33 cellular contexts compared by ENCODE assay signal in the genomic region with DNA sequence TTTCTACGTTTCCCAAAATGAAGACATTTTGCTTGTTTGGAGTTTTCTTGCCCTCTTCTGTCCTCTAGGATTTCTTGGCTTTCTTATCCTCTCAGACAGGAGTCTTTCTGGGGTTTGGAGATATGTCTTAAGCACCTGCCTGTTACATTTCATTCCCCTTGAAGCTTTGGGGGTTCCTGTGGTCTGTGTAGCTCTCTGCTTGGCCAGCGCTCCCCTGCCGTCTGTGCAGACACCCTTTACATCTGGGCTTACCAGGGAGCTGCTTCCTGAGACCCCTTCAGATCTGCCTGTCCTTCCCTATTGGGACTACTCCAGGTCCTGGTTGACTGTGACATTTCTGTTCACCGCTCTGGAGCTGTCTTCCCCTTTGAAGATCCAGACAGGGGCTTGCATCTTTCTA.
"Had no signal": no experiment of that assay in that cellular context is flagged by ENCODE, and none has a peak within 500 bp of the region (broad histone marks: within the 10 kb centered on the region; RNA-seq: fewer than 3 reads in every experiment).

No MANE protein-coding gene starts in this region.

- ATAC-seq: activated CD8-positive, alpha-beta T cell treated with anti-CD3 and anti-CD28 coated beads for 36 hours; activated naive CD4-positive, alpha-beta T cell treated with anti-CD3 and anti-CD28 coated beads, Interleukin-2, amount 50 U/mL, for 72 hours; activated T-cell treated with anti-CD3 and anti-CD28 coated beads, Interleukin-2, amount 50 U/mL, for 4 hours; activated T-cell treated with anti-CD3 and anti-CD28 coated beads, Interleukin-2, amount 50 U/mL, for 72 hours; activated T-helper 17 cell treated with anti-CD3 and anti-CD28 coated beads, Interleukin-2, amount 50 U/mL, for 72 hours; body of pancreas had no signal

- H3K9me3 Mint-ChIP-seq: activated B cell treated with CpG ODN at 0.5 μM for 24 hours; activated CD4-positive, alpha-beta memory T cell treated with anti-CD3 and anti-CD28 coated beads for 36 hours; activated CD4-positive, alpha-beta T cell treated with anti-CD3 and anti-CD28 coated beads, Interleukin-2, amount 10 ng/mL, durations not matched to agents 24 days and 14 days; activated CD8-positive, alpha-beta T cell treated with anti-CD3 and anti-CD28 coated beads for 36 hours; activated naive CD4-positive, alpha-beta T cell treated with anti-CD3 and anti-CD28 coated beads for 36 hours; activated naive CD4-positive, alpha-beta T cell treated with anti-CD3 and anti-CD28 coated beads, Interleukin-2, amount 50 U/mL, for 72 hours; activated naive CD8-positive, alpha-beta T cell treated with anti-CD3 and anti-CD28 coated beads for 36 hours; activated T-cell treated with anti-CD3 and anti-CD28 coated beads, Interleukin-2, amount 50 U/mL, for 4 hours; activated T-cell treated with anti-CD3 and anti-CD28 coated beads, Interleukin-2, amount 50 U/mL, for 72 hours; activated T-helper 1 cell treated with anti-CD3 and anti-CD28 coated beads, Interleukin-12 subunit alpha, Interleukin-12 subunit beta, Interleukin-2, Interleukin-4 antibody, amounts not matched to agents 30 ng/mL and 10 ng/mL and 1 ng/mL, durations not matched to agents 14 hours and 24 hours and 36 hours; activated T-helper 17 cell treated with anti-CD3 and anti-CD28 coated beads, Interleukin-2, amount 50 U/mL, for 72 hours; T-helper 1 cell treated with Interleukin-12 subunit alpha and Interleukin-12 subunit beta and Interleukin-4 antibody, amounts not matched to agents 30 μg/mL and 1 μg/mL, for 36 hours; T-helper 2 cell treated with Interferon-gamma antibody and Interleukin-4, amounts not matched to agents 5 μg/mL and 100 μg/mL, for 36 hours had no signal

- H3K27me3 ChIP-seq: adrenal gland, body of pancreas had no signal

- H3K4me3 ChIP-seq: adrenal gland, body of pancreas, breast epithelium had no signal

- DNase-seq: activated B cell treated with CpG ODN at 0.5 μM for 24 hours; activated CD4-positive, alpha-beta memory T cell treated with anti-CD3 and anti-CD28 coated beads for 36 hours; activated CD4-positive, alpha-beta T cell treated with anti-CD3 and anti-CD28 coated beads for 4 hours; activated CD4-positive, alpha-beta T cell treated with anti-CD3 and anti-CD28 coated beads, Interleukin-2, amount 10 ng/mL, durations not matched to agents 24 days and 14 days; activated CD4-positive, alpha-beta T cell treated with anti-CD3 and anti-CD28 coated beads, Interleukin-2, amount 50 U/mL, for 1 hour; activated CD4-positive, alpha-beta T cell treated with anti-CD3 and anti-CD28 coated beads, Interleukin-2, amount 50 U/mL, for 4 hours; activated CD4-positive, CD25-positive, alpha-beta regulatory T cell treated with anti-CD3 and anti-CD28 coated beads, Interleukin-2, amount 50 U/mL, for 72 hours; activated CD8-positive, alpha-beta memory T cell treated with anti-CD3 and anti-CD28 coated beads, Interleukin-2, amount 50 U/mL, for 4 hours; activated CD8-positive, alpha-beta T cell treated with anti-CD3 and anti-CD28 coated beads for 36 hours; activated effector memory CD4-positive, alpha-beta T cell treated with anti-CD3 and anti-CD28 coated beads, Interleukin-2, amount 50 U/mL, for 16 hours; activated gamma-delta T cell treated with Interleukin-2 at 50 U/mL for 16 hours; activated naive CD4-positive, alpha-beta T cell; activated naive CD4-positive, alpha-beta T cell treated with anti-CD3 and anti-CD28 coated beads for 36 hours; activated naive CD4-positive, alpha-beta T cell treated with anti-CD3 and anti-CD28 coated beads, Interleukin-2, amount 50 U/mL, for 16 hours; activated naive CD8-positive, alpha-beta T cell treated with anti-CD3 and anti-CD28 coated beads for 36 hours; activated T-cell treated with anti-CD3 and anti-CD28 coated beads for 4 hours; activated T-cell treated with anti-CD3 and anti-CD28 coated beads, Interleukin-2, amount 50 U/mL, for 1 hour; activated T-cell treated with anti-CD3 and anti-CD28 coated beads, Interleukin-2, amount 50 U/mL, for 4 hours; activated T-cell treated with anti-CD3 and anti-CD28 coated beads, Interleukin-2, amount 50 U/mL, for 72 hours; amniotic stem cell; brain microvascular endothelial cell; central memory CD4-positive, alpha-beta T cell; T-helper 2 cell; T-helper 9 cell had no signal

- H3K9me3 ChIP-seq: adrenal gland, body of pancreas, breast epithelium had no signal

- H3K4me3 Mint-ChIP-seq: activated B cell treated with CpG ODN at 0.5 μM for 24 hours; activated CD4-positive, alpha-beta memory T cell treated with anti-CD3 and anti-CD28 coated beads for 36 hours; activated CD4-positive, alpha-beta T cell treated with anti-CD3 and anti-CD28 coated beads, Interleukin-2, amount 10 ng/mL, durations not matched to agents 24 days and 14 days; activated CD8-positive, alpha-beta T cell treated with anti-CD3 and anti-CD28 coated beads for 36 hours; activated naive CD4-positive, alpha-beta T cell treated with anti-CD3 and anti-CD28 coated beads for 36 hours; activated naive CD8-positive, alpha-beta T cell treated with anti-CD3 and anti-CD28 coated beads for 36 hours; activated T-cell treated with anti-CD3 and anti-CD28 coated beads, Interleukin-2, amount 50 U/mL, for 4 hours; activated T-cell treated with anti-CD3 and anti-CD28 coated beads, Interleukin-2, amount 50 U/mL, for 72 hours; activated T-helper 1 cell treated with anti-CD3 and anti-CD28 coated beads, Interleukin-12 subunit alpha, Interleukin-12 subunit beta, Interleukin-2, Interleukin-4 antibody, amounts not matched to agents 30 ng/mL and 10 ng/mL and 1 ng/mL, durations not matched to agents 14 hours and 24 hours and 36 hours; activated T-helper 17 cell treated with anti-CD3 and anti-CD28 coated beads, Interleukin-2, amount 50 U/mL, for 72 hours; T-helper 1 cell treated with Interleukin-12 subunit alpha and Interleukin-12 subunit beta and Interleukin-4 antibody, amounts not matched to agents 30 μg/mL and 1 μg/mL, for 36 hours; T-helper 2 cell treated with Interferon-gamma antibody and Interleukin-4, amounts not matched to agents 5 μg/mL and 100 μg/mL, for 36 hours had no signal

- H3K27ac Mint-ChIP-seq: activated B cell treated with CpG ODN at 0.5 μM for 24 hours; activated CD4-positive, alpha-beta memory T cell treated with anti-CD3 and anti-CD28 coated beads for 36 hours; activated CD4-positive, alpha-beta T cell treated with anti-CD3 and anti-CD28 coated beads, Interleukin-2, amount 10 ng/mL, durations not matched to agents 24 days and 14 days; activated CD8-positive, alpha-beta T cell treated with anti-CD3 and anti-CD28 coated beads for 36 hours; activated naive CD4-positive, alpha-beta T cell treated with anti-CD3 and anti-CD28 coated beads for 36 hours; activated naive CD4-positive, alpha-beta T cell treated with anti-CD3 and anti-CD28 coated beads, Interleukin-2, amount 50 U/mL, for 72 hours; activated naive CD8-positive, alpha-beta T cell treated with anti-CD3 and anti-CD28 coated beads for 36 hours; activated T-cell treated with anti-CD3 and anti-CD28 coated beads, Interleukin-2, amount 50 U/mL, for 72 hours; activated T-helper 1 cell treated with anti-CD3 and anti-CD28 coated beads, Interleukin-12 subunit alpha, Interleukin-12 subunit beta, Interleukin-2, Interleukin-4 antibody, amounts not matched to agents 30 ng/mL and 10 ng/mL and 1 ng/mL, durations not matched to agents 14 hours and 24 hours and 36 hours; activated T-helper 17 cell treated with anti-CD3 and anti-CD28 coated beads, Interleukin-2, amount 50 U/mL, for 72 hours; T-helper 1 cell treated with Interleukin-12 subunit alpha and Interleukin-12 subunit beta and Interleukin-4 antibody, amounts not matched to agents 30 μg/mL and 1 μg/mL, for 36 hours; T-helper 2 cell treated with Interferon-gamma antibody and Interleukin-4, amounts not matched to agents 5 μg/mL and 100 μg/mL, for 36 hours had no signal

- H3K4me1 Mint-ChIP-seq: activated B cell treated with CpG ODN at 0.5 μM for 24 hours; activated naive CD8-positive, alpha-beta T cell treated with anti-CD3 and anti-CD28 coated beads for 36 hours had no signal

- H3K27ac ChIP-seq: adrenal gland, body of pancreas, brain microvascular endothelial cell, VCaP had no signal

- H3K36me3 ChIP-seq: adrenal gland, brain microvascular endothelial cell, breast epithelium had no signal

- H3K36me3 Mint-ChIP-seq: activated CD4-positive, alpha-beta memory T cell treated with anti-CD3 and anti-CD28 coated beads for 36 hours; activated naive CD4-positive, alpha-beta T cell treated with anti-CD3 and anti-CD28 coated beads, Interleukin-2, amount 50 U/mL, for 72 hours; activated naive CD8-positive, alpha-beta T cell treated with anti-CD3 and anti-CD28 coated beads for 36 hours had no signal

- H3K4me1 ChIP-seq: adrenal gland, body of pancreas had no signal
